ENCODE assay signal across 1 cellular context in the genomic region with DNA sequence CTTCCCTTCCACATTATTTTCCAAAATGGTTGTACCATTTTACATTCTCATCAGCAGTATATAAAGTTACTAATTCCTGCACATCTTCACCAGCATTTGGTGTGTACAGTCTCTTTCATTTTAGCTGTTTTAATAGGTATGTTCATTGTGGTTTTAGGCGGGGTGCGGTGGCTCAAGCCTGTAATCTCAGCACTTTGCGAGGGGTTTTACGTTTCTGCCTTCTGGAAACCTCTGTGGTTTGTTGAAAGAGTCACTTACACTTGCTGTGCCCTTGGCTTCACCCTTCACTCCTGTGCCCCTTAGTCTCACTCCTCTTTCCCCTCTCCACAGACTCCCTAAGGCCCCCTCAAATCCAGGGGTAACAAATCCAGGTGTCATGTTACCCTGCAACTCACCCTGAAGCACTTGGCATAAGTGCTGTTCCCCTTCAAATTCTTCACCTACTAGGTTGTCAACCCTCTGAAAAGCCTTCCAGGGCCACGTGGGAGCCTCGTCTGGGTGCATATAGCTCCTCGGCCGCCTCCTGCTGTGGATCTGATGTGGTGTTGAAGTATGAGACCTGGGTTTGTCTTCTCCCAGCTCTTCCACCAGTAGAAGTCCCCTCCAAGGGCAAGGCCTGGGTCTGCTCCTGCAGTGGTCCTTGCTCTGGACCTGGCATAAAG.
TF ChIP-seq lines count a peak whose summit lies in the region.

No MANE protein-coding gene starts in this region.

TF ChIP-seq in K562, 482 proteins besides CTCF, POLR2A, EP300 and RAD21:
- TF ChIP-seq RBM25 (IDR thresholded peaks at IDR 0.05; ENCODE audit: low read depth, low read length, severe bottlenecking) = peak; percentile 71
- TF ChIP-seq, protein P1, sequence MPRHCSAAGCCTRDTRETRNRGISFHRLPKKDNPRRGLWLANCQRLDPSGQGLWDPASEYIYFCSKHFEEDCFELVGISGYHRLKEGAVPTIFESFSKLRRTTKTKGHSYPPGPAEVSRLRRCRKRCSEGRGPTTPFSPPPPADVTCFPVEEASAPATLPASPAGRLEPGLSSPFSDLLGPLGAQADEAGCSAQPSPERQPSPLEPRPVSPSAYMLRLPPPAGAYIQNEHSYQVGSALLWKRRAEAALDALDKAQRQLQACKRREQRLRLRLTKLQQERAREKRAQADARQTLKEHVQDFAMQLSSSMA (CRISPR knock-in tag; IDR thresholded peaks at IDR 0.05) = no peak
- no peak for TF ChIP-seq RBM34 (IDR thresholded peaks at IDR 0.05; ENCODE audit: borderline replicate concordance, insufficient read depth, low read length)
TF ChIP-seq in K562: peak in this region for 1.
